17 cellular contexts compared by ENCODE assay signal in genomic region chr3:172577962-172578560, GRCh38. TPM values are rescaled to one million over a fixed set of nuclear protein-coding genes. Genes with fewer than 3 reads are reported as not detected.
DNase-seq lines count a peak whose midpoint lies in the region; ATAC-seq and TF ChIP-seq lines count a peak whose summit lies in the region.
"Had no signal": no experiment of that assay in that cellular context is flagged by ENCODE, and none has a peak within 500 bp of the region (broad histone marks: within the 10 kb centered on the region; RNA-seq: fewer than 3 reads in every experiment).

No MANE protein-coding gene starts in this region.

- no peak for TF ChIP-seq CTCF in CD14-positive monocyte (IDR thresholded peaks at IDR 0.05)

- intact Hi-C loops in CD14-positive monocyte (cut with micrococcal nuclease) (no loop called here), aorta (cut with DNase I) (no loop called here)

- H3K4me3 ChIP-seq in ACC112 (ENCODE audit: low read depth, low read length) (no peak overlapping the region), aorta (ENCODE audit: low read length in 2 of 2) (no peak overlapping the region)
- H3K4me3 ChIP-seq: heart left ventricle, right atrium auricular region had no signal

- H3K27ac Mint-ChIP-seq in CD14-positive monocyte: peak overlapping the region; percentile 14 to 87 (median 71)

- ATAC-seq in aorta (ENCODE audit: low FRiP score) (no peak), HG03095 (IDR thresholded peaks at IDR 0.05; ENCODE audit: unreplicated experiment) (no peak)
- ATAC-seq: heart left ventricle, Right ventricle myocardium inferior had no signal

- H3K36me3 ChIP-seq in ACC112 (ENCODE audit: insufficient read depth, low read length) (no peaks in the 10 kb centered on the region), aorta (ENCODE audit: control insufficient read depth in 1 of 2, insufficient read depth in 2 of 2, low read length in 1 of 2) (no peaks in the 10 kb centered on the region)
- H3K36me3 ChIP-seq: heart left ventricle, right atrium auricular region had no signal

- DNase-seq in CD14-positive monocyte (ENCODE audit: low spot score) (no peak), NOMO-1 treated with DMSO at 0.1 percent for 48 hours (lab: John Stamatoyannopoulos, UW; ENCODE audit: unreplicated experiment) (peak; percentile 43), kidney tubule cell (ENCODE audit: low spot score) (peak; percentile 18), HPDE6-E6E7 (ENCODE audit: extremely low spot score) (no peak), aorta (no peak)
- DNase-seq in activated CD4-positive, CD25-positive, alpha-beta regulatory T cell (lab: John Stamatoyannopoulos, UW): no peak
- DNase-seq: activated CD8-positive, alpha-beta memory T cell treated with anti-CD3 and anti-CD28 coated beads, Interleukin-2, amount 50 U/mL, for 48 hours; heart left ventricle; kidney glomerular epithelial cell; NCI-H1417 treated with DMSO at 0.1 percent for 48 hours; NCI-H510A treated with DMSO at 0.1 percent for 48 hours; stimulated activated naive CD4-positive, alpha-beta T cell had no signal

- H3K36me3 Mint-ChIP-seq in CD14-positive monocyte: peaks cover 0 to 2% of the 10 kb centered on the region in 2 donors

- no peaks in the 10 kb centered on the region for H3K27me3 Mint-ChIP-seq in CD14-positive monocyte (ENCODE audit: low read depth in 3 of 3)

- H3K4me1 Mint-ChIP-seq in CD14-positive monocyte: peaks cover 56% of the 10 kb centered on the region

- no peaks in the 10 kb centered on the region for H3K9me3 ChIP-seq in aorta (ENCODE audit: control insufficient read depth, low read length)
- H3K9me3 ChIP-seq: right atrium auricular region had no signal

- H3K79me2 ChIP-seq in ACC112 (ENCODE audit: control insufficient read depth, insufficient read depth, low read length, unreplicated experiment): no peaks in the 10 kb centered on the region

- peak overlapping the region; percentile 5 to 72 for H3K4me3 Mint-ChIP-seq in CD14-positive monocyte

- peaks cover 9% of the 10 kb centered on the region for H3K4me1 ChIP-seq in ACC112 (ENCODE audit: control insufficient read depth, insufficient read depth, low read length, unreplicated experiment)
- no peaks in the 10 kb centered on the region for H3K4me1 ChIP-seq in aorta (ENCODE audit: control insufficient read depth in 1 of 2, insufficient read depth in 2 of 2, low read length in 2 of 2)

- 81 to 83% methylated on average over 3 of the region's 3 CpGs for WGBS in aorta, 2 donors

- H3K27me3 ChIP-seq in ACC112 (ENCODE audit: insufficient read depth, low read length): no peaks in the 10 kb centered on the region
- H3K27me3 ChIP-seq in aorta (ENCODE audit: control insufficient read depth in 1 of 2, insufficient read depth in 2 of 2, low read length in 1 of 2): no peaks in the 10 kb centered on the region
- H3K27me3 ChIP-seq: heart left ventricle, right atrium auricular region had no signal

- no peak overlapping the region for H3K27ac ChIP-seq in ACC112 (ENCODE audit: low read depth, low read length)
- no peak overlapping the region for H3K27ac ChIP-seq in aorta (ENCODE audit: low read depth in 1 of 2, low read length in 2 of 2)
- H3K27ac ChIP-seq: C4-2B, right atrium auricular region had no signal

- H2AFZ ChIP-seq in ACC112 (ENCODE audit: low read length, unreplicated experiment): peak overlapping the region; percentile 12

- peaks cover 0 to 4% (median 0%) of the 10 kb centered on the region in 7 donors for H3K9me3 Mint-ChIP-seq in CD14-positive monocyte

RNA-seq across cellular contexts. Expression of gene TNFSF10, which starts 54.8 kb away (rescaled TPM):
- 100 to 1,000 TPM; 264 to 293 TPM for polyA plus RNA-seq in CD14-positive monocyte
- total RNA-seq in aorta: 10 to 100 TPM; 16.5 to 53.3 TPM
- polyA plus RNA-seq in aorta: 1 to 10 TPM; 2.7 to 8.0 TPM

Comparison
In these comparisons a context has a peak if more than half of its experiments do, and no peak if none do; other contexts are left out.
1. DNase-seq: peak in NOMO-1 treated with DMSO at 0.1 percent for 48 hours (single experiment) and kidney tubule cell (single experiment); none in CD14-positive monocyte (single experiment), HPDE6-E6E7 (single experiment), aorta (0 of 2) and activated CD4-positive, CD25-positive, alpha-beta regulatory T cell (0 of 4).
2. RNA of gene TNFSF10, which starts 54.8 kb away (polyA plus RNA-seq): 264 to 293 TPM in CD14-positive monocyte; 2.7 to 8.0 TPM in aorta; every median in the first group is over 10 times any median in the second.